21 cellular contexts compared by ENCODE assay signal in the genomic region with DNA sequence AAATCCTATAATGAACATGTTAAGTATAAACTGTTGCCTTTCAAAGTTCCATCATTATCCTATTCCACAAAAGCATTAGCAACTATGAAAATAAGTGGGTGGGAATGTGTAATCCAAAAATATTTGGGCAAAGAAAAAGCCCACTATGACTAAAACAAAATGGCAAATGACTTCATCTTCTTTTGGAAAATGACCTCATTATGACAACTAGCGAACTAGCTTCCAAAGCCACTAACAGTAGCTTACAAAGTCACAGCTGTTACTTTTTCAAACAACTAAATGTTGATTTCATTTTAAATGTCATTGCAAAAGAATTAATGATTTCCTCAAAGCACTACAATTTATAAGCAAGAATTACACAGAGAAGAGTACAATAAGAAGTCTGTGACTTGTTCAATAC. TPM values are rescaled to one million over a fixed set of nuclear protein-coding genes. Genes with fewer than 3 reads are reported as not detected.
A peak's percentile ranks its signal among the peaks of the same experiment; 100 is the strongest.
DNase-seq lines count a peak whose midpoint lies in the region; ATAC-seq and TF ChIP-seq lines count a peak whose summit lies in the region.
"Had no signal": no experiment of that assay in that cellular context is flagged by ENCODE, and none has a peak within 500 bp of the region (broad histone marks: within the 10 kb centered on the region; RNA-seq: fewer than 3 reads in every experiment).

No MANE protein-coding gene starts in this region.

- in situ Hi-C loops in astrocyte of the spinal cord (cut with HindIII; ENCODE audit: low sequenced_read_pairs): no loop called here

- ATAC-seq in GM19463 (IDR thresholded peaks at IDR 0.05; ENCODE audit: unreplicated experiment) (no peak), body of pancreas (no peak)
- ATAC-seq: Right ventricle myocardium inferior had no signal

- no peaks in the 10 kb centered on the region for H3K27me3 ChIP-seq in AG04450 (ENCODE audit: control insufficient read depth, insufficient read depth, low read length)
- H3K27me3 ChIP-seq in body of pancreas: no peaks in the 10 kb centered on the region
- H3K27me3 ChIP-seq: BE2C had no signal

- TF ChIP-seq CTCF in AG04450 (IDR thresholded peaks at IDR 0.05; ENCODE audit: low read depth, low read length): no peak
- no peak for TF ChIP-seq CTCF in HEK293 (tag by site-specific recombination; IDR thresholded peaks at IDR 0.05)
- no peak for TF ChIP-seq CTCF in astrocyte of the spinal cord (IDR thresholded peaks at IDR 0.05; ENCODE audit: low read depth, low read length)
- TF ChIP-seq CTCF in fibroblast of the aortic adventitia (IDR thresholded peaks at IDR 0.05; ENCODE audit: insufficient read depth, low read length): no peak
- TF ChIP-seq CTCF in body of pancreas (IDR thresholded peaks at IDR 0.05): no peak

- H3K4me3 ChIP-seq in AG04450 (ENCODE audit: low read depth, low read length): no peak overlapping the region
- no peak overlapping the region for H3K4me3 ChIP-seq in HEK293 (ENCODE audit: low read depth, low read length)
- H3K4me3 ChIP-seq in astrocyte of the spinal cord (ENCODE audit: low read depth, low read length): no peak overlapping the region
- no peak overlapping the region for H3K4me3 ChIP-seq in fibroblast of the aortic adventitia (ENCODE audit: low read depth, low read length)
- H3K4me3 ChIP-seq in body of pancreas: no peak overlapping the region

- TF ChIP-seq POLR2A in body of pancreas (IDR thresholded peaks at IDR 0.05): no peak

- POLR2A ChIA-PET in AG04450 (lab: Yijun Ruan, JAX): no interaction called here
- POLR2A ChIA-PET in HEK293 (lab: Yijun Ruan, JAX): no interaction called here

- H3K36me3 ChIP-seq in HEK293 (ENCODE audit: control insufficient read depth in 2 of 2, insufficient read depth in 1 of 2, low read length in 2 of 2) (no peaks in the 10 kb centered on the region), body of pancreas (replicated peaks in 1 of 2; ENCODE audit: insufficient read depth in 1 of 2, low read depth in 2 of 2) (no peaks in the 10 kb centered on the region)
- H3K36me3 ChIP-seq: BE2C had no signal

- H3K4me1 ChIP-seq in HEK293 (ENCODE audit: control insufficient read depth, insufficient read depth, low read length) (no peaks in the 10 kb centered on the region), body of pancreas (no peaks in the 10 kb centered on the region)
- H3K4me1 ChIP-seq: BE2C had no signal

- no peak overlapping the region for H3K27ac ChIP-seq in AG04450 (ENCODE audit: low read depth, low read length)
- H3K27ac ChIP-seq in HEK293 (ENCODE audit: extremely low read depth, low read depth, low read length): no peak overlapping the region
- no peak overlapping the region for H3K27ac ChIP-seq in body of pancreas
- H3K27ac ChIP-seq: HL-60 had no signal

- DNase-seq in AG04450 (ENCODE audit: low read depth, low spot score) (peak; percentile 2), astrocyte of the spinal cord (ENCODE audit: low read depth, low spot score) (peak; percentile 9), fibroblast of the aortic adventitia (ENCODE audit: low read depth) (peak; percentile 29), GM19238 (ENCODE audit: insufficient read length, low spot score) (no peak), Kasumi-1 (lab: John Stamatoyannopoulos, UW) (no peak), body of pancreas (no peak)
- DNase-seq: BE2C, DMS53, GDM1, HFFc6, KG1, NCI-H1694, NCI-H2081, NCI-H2171, NCI-H446, NCI-H526 treated with DMSO at 0.1 percent for 48 hours, OCI-M1 had no signal

- H3K9me3 ChIP-seq in AG04450 (ENCODE audit: control insufficient read depth, insufficient read depth, low read length) (peaks cover 3% of the 10 kb centered on the region; the same call in 1 of the 2 replicates), HEK293 (ENCODE audit: control insufficient read depth, insufficient read depth, low read depth, low read length) (no peaks in the 10 kb centered on the region), body of pancreas (no peaks in the 10 kb centered on the region)
- H3K9me3 ChIP-seq: BE2C had no signal

- CTCF ChIA-PET in AG04450 (lab: Charles Lee): no interaction called here
- CTCF ChIA-PET in HEK293 (lab: Yijun Ruan, JAX): interaction anchor here (0.7 kb wide), 1 partner anchor 310 kb away, joined by 3 read pairs; no protein-coding TSS in a partner anchor

- intact Hi-C loops in body of pancreas (cut with DNase I): no loop called here

- WGBS in body of pancreas, 2 donors: 85 to 93% methylated on average over 1 of the region's 1 CpG

TF ChIP-seq in HEK293, 187 proteins besides CTCF, POLR2A, EP300 and RAD21 (continues in another document):
- TF ChIP-seq, protein P1, sequence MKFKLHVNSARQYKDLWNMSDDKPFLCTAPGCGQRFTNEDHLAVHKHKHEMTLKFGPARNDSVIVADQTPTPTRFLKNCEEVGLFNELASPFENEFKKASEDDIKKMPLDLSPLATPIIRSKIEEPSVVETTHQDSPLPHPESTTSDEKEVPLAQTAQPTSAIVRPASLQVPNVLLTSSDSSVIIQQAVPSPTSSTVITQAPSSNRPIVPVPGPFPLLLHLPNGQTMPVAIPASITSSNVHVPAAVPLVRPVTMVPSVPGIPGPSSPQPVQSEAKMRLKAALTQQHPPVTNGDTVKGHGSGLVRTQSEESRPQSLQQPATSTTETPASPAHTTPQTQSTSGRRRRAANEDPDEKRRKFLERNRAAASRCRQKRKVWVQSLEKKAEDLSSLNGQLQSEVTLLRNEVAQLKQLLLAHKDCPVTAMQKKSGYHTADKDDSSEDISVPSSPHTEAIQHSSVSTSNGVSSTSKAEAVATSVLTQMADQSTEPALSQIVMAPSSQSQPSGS (tag by site-specific recombination; IDR thresholded peaks at IDR 0.05; ENCODE audit: low read depth): peak; percentile 67; the same call in 1 of the 2 replicates
- TF ChIP-seq, protein P2, sequence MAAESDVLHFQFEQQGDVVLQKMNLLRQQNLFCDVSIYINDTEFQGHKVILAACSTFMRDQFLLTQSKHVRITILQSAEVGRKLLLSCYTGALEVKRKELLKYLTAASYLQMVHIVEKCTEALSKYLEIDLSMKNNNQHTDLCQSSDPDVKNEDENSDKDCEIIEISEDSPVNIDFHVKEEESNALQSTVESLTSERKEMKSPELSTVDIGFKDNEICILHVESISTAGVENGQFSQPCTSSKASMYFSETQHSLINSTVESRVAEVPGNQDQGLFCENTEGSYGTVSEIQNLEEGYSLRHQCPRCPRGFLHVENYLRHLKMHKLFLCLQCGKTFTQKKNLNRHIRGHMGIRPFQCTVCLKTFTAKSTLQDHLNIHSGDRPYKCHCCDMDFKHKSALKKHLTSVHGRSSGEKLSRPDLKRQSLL (tag by site-specific recombination; IDR thresholded peaks at IDR 0.05): no peak
- no peak for TF ChIP-seq HOXD13 (CRISPR knock-in tag; IDR thresholded peaks at IDR 0.05; ENCODE audit: borderline replicate concordance)
- TF ChIP-seq, protein P3, sequence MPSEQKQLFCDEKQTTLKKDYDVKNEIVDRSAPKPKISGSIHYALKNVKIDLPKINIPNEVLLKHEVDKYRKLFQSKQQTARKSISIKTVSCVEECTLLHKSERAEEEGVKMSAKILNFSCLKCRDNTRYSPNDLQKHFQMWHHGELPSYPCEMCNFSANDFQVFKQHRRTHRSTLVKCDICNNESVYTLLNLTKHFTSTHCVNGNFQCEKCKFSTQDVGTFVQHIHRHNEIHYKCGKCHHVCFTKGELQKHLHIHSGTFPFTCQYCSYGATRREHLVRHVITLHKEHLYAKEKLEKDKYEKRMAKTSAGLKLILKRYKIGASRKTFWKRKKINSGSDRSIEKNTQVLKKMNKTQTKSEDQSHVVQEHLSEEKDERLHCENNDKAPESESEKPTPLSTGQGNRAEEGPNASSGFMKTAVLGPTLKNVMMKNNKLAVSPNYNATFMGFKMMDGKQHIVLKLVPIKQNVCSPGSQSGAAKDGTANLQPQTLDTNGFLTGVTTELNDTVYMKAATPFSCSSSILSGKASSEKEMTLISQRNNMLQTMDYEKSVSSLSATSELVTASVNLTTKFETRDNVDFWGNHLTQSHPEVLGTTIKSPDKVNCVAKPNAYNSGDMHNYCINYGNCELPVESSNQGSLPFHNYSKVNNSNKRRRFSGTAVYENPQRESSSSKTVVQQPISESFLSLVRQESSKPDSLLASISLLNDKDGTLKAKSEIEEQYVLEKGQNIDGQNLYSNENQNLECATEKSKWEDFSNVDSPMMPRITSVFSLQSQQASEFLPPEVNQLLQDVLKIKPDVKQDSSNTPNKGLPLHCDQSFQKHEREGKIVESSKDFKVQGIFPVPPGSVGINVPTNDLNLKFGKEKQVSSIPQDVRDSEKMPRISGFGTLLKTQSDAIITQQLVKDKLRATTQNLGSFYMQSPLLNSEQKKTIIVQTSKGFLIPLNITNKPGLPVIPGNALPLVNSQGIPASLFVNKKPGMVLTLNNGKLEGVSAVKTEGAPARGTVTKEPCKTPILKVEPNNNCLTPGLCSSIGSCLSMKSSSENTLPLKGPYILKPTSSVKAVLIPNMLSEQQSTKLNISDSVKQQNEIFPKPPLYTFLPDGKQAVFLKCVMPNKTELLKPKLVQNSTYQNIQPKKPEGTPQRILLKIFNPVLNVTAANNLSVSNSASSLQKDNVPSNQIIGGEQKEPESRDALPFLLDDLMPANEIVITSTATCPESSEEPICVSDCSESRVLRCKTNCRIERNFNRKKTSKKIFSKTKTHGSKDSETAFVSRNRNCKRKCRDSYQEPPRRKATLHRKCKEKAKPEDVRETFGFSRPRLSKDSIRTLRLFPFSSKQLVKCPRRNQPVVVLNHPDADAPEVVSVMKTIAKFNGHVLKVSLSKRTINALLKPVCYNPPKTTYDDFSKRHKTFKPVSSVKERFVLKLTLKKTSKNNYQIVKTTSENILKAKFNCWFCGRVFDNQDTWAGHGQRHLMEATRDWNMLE (tag by site-specific recombination; conservative IDR thresholded peaks at IDR 0.05; ENCODE audit: low read depth): no peak
- no peak for TF ChIP-seq ZFP3 (tag by site-specific recombination; IDR thresholded peaks at IDR 0.05; ENCODE audit: low read depth)

RNA-seq across cellular contexts. Expression of gene RUNX2, which starts 49.8 kb away (rescaled TPM):
- 3.4 and 4.3 TPM in 2 replicates for polyA plus RNA-seq in AG04450 (2011; rRNA removed)
- 7.0 and 7.9 TPM in 2 replicates for polyA minus RNA-seq in AG04450 (2011; rRNA and poly(A)+ RNA removed)
- total RNA-seq in fibroblast of the aortic adventitia (ENCODE audit: low replicate concordance) (0.74 and 5.8 TPM in 2 replicates), body of pancreas (1 to 10 TPM in 1 of 2 donors, under 1 TPM in 1; 0.33 to 1.0 TPM)

Comparison
In these comparisons a context has a peak if more than half of its experiments do, and no peak if none do; other contexts are left out.
1. DNase-seq: peak in AG04450 (single experiment), astrocyte of the spinal cord (single experiment) and fibroblast of the aortic adventitia (single experiment); none in GM19238 (single experiment), Kasumi-1 (0 of 2) and body of pancreas (0 of 4).